1 cellular context compared by ENCODE assay signal in genomic region chr7:73702665-73703064, GRCh38.
TF ChIP-seq lines count a peak whose summit lies in the region.

No MANE protein-coding gene starts in this region.

TF ChIP-seq in H1, 55 proteins besides CTCF, POLR2A, EP300 and RAD21:
- TF ChIP-seq SP2 (IDR thresholded peaks at IDR 0.05; ENCODE audit: low read length) (no peak), SIX5 (IDR thresholded peaks at IDR 0.05; ENCODE audit: low read depth, low read length) (no peak), USF2 (IDR thresholded peaks at IDR 0.05; ENCODE audit: low read length) (no peak), ASH2L (IDR thresholded peaks at IDR 0.05; ENCODE audit: low read length) (no peak), CTBP2 (IDR thresholded peaks at IDR 0.05; ENCODE audit: borderline replicate concordance, insufficient read depth, insufficient read length, low read length) (no peak), ZNF274 (IDR thresholded peaks at IDR 0.05; ENCODE audit: borderline replicate concordance, extremely low read depth, low read length) (no peak), SIRT6 (IDR thresholded peaks at IDR 0.05; ENCODE audit: low read length) (no peak), CEBPB (IDR thresholded peaks at IDR 0.05; ENCODE audit: low read depth, low read length) (no peak), EZH2 (IDR thresholded peaks at IDR 0.05; ENCODE audit: low read depth, low read length, severe bottlenecking) (no peak), RFX5 (IDR thresholded peaks at IDR 0.05; ENCODE audit: borderline replicate concordance, low read depth, low read length) (no peak), NANOG (IDR thresholded peaks at IDR 0.05; ENCODE audit: insufficient read depth, low read depth, low read length, poor library complexity, severe bottlenecking) (no peak), TCF12 (IDR thresholded peaks at IDR 0.05; ENCODE audit: low read depth, low read length) (no peak)
- TF ChIP-seq, protein P1, sequence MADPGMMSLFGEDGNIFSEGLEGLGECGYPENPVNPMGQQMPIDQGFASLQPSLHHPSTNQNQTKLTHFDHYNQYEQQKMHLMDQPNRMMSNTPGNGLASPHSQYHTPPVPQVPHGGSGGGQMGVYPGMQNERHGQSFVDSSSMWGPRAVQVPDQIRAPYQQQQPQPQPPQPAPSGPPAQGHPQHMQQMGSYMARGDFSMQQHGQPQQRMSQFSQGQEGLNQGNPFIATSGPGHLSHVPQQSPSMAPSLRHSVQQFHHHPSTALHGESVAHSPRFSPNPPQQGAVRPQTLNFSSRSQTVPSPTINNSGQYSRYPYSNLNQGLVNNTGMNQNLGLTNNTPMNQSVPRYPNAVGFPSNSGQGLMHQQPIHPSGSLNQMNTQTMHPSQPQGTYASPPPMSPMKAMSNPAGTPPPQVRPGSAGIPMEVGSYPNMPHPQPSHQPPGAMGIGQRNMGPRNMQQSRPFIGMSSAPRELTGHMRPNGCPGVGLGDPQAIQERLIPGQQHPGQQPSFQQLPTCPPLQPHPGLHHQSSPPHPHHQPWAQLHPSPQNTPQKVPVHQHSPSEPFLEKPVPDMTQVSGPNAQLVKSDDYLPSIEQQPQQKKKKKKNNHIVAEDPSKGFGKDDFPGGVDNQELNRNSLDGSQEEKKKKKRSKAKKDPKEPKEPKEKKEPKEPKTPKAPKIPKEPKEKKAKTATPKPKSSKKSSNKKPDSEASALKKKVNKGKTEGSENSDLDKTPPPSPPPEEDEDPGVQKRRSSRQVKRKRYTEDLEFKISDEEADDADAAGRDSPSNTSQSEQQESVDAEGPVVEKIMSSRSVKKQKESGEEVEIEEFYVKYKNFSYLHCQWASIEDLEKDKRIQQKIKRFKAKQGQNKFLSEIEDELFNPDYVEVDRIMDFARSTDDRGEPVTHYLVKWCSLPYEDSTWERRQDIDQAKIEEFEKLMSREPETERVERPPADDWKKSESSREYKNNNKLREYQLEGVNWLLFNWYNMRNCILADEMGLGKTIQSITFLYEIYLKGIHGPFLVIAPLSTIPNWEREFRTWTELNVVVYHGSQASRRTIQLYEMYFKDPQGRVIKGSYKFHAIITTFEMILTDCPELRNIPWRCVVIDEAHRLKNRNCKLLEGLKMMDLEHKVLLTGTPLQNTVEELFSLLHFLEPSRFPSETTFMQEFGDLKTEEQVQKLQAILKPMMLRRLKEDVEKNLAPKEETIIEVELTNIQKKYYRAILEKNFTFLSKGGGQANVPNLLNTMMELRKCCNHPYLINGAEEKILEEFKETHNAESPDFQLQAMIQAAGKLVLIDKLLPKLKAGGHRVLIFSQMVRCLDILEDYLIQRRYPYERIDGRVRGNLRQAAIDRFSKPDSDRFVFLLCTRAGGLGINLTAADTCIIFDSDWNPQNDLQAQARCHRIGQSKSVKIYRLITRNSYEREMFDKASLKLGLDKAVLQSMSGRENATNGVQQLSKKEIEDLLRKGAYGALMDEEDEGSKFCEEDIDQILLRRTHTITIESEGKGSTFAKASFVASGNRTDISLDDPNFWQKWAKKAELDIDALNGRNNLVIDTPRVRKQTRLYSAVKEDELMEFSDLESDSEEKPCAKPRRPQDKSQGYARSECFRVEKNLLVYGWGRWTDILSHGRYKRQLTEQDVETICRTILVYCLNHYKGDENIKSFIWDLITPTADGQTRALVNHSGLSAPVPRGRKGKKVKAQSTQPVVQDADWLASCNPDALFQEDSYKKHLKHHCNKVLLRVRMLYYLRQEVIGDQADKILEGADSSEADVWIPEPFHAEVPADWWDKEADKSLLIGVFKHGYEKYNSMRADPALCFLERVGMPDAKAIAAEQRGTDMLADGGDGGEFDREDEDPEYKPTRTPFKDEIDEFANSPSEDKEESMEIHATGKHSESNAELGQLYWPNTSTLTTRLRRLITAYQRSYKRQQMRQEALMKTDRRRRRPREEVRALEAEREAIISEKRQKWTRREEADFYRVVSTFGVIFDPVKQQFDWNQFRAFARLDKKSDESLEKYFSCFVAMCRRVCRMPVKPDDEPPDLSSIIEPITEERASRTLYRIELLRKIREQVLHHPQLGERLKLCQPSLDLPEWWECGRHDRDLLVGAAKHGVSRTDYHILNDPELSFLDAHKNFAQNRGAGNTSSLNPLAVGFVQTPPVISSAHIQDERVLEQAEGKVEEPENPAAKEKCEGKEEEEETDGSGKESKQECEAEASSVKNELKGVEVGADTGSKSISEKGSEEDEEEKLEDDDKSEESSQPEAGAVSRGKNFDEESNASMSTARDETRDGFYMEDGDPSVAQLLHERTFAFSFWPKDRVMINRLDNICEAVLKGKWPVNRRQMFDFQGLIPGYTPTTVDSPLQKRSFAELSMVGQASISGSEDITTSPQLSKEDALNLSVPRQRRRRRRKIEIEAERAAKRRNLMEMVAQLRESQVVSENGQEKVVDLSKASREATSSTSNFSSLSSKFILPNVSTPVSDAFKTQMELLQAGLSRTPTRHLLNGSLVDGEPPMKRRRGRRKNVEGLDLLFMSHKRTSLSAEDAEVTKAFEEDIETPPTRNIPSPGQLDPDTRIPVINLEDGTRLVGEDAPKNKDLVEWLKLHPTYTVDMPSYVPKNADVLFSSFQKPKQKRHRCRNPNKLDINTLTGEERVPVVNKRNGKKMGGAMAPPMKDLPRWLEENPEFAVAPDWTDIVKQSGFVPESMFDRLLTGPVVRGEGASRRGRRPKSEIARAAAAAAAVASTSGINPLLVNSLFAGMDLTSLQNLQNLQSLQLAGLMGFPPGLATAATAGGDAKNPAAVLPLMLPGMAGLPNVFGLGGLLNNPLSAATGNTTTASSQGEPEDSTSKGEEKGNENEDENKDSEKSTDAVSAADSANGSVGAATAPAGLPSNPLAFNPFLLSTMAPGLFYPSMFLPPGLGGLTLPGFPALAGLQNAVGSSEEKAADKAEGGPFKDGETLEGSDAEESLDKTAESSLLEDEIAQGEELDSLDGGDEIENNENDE (IDR thresholded peaks at IDR 0.05; ENCODE audit: insufficient replicate concordance, low read length), result no peak
